8 cellular contexts compared by ENCODE assay signal in genomic region chr7:138008588-138009349, GRCh38. TPM values are rescaled to one million over a fixed set of nuclear protein-coding genes. Genes with fewer than 3 reads are reported as not detected.
A peak's percentile ranks its signal among the peaks of the same experiment; 100 is the strongest.
DNase-seq lines count a peak whose midpoint lies in the region; ATAC-seq, FAIRE-seq and TF ChIP-seq lines count a peak whose summit lies in the region.

No MANE protein-coding gene starts in this region.

- TF ChIP-seq POLR2A in right lobe of liver (IDR thresholded peaks at IDR 0.05) (no peak), upper lobe of left lung (IDR thresholded peaks at IDR 0.05) (no peak)

- peak overlapping the region; percentile 16; the same call in 1 of the 2 replicates for H3K4me2 ChIP-seq in SK-N-SH

- H3K4me3 ChIP-seq in SK-N-SH (ENCODE audit: low read depth in 2 of 2, low read length in 1 of 2) (no peak overlapping the region; a peak in 1 of 4 replicates), choroid plexus epithelial cell (ENCODE audit: low read depth, low read length) (no peak overlapping the region), right lobe of liver (no peak overlapping the region), upper lobe of left lung (no peak overlapping the region)

- peak; percentile 99 for TF ChIP-seq CTCF in SK-N-SH (IDR thresholded peaks at IDR 0.05)
- TF ChIP-seq CTCF in choroid plexus epithelial cell (conservative IDR thresholded peaks at IDR 0.05; ENCODE audit: low read depth, low read length): peak; percentile 86
- peak; percentile 86 to 93 (median 90) for TF ChIP-seq CTCF in right lobe of liver (IDR thresholded peaks at IDR 0.05)
- peak; percentile 73 to 93 (median 86) for TF ChIP-seq CTCF in upper lobe of left lung (IDR thresholded peaks at IDR 0.05)

- H3F3A ChIP-seq in SK-N-SH (replicated peaks; ENCODE audit: insufficient read depth): no peaks in the 10 kb centered on the region

- peak; percentile 98 for TF ChIP-seq RAD21 in SK-N-SH (IDR thresholded peaks at IDR 0.05; ENCODE audit: low read length)

- H3K9me3 ChIP-seq in SK-N-SH (no peaks in the 10 kb centered on the region), right lobe of liver (no peaks in the 10 kb centered on the region), upper lobe of left lung (no peaks in the 10 kb centered on the region)

- peak overlapping the region; percentile 78; the same call in 1 of the 2 replicates for H2AFZ ChIP-seq in SK-N-SH (ENCODE audit: low read depth)

- no peaks in the 10 kb centered on the region for H3K9me2 ChIP-seq in SK-N-SH

- H3K27ac ChIP-seq in SK-N-SH (ENCODE audit: low read depth in 2 of 2, low read length in 1 of 2) (no peak overlapping the region), right lobe of liver (no peak overlapping the region), upper lobe of left lung (no peak overlapping the region)

- H3K27me3 ChIP-seq in SK-N-SH (ENCODE audit: insufficient read depth) (no peaks in the 10 kb centered on the region), right lobe of liver (no peaks in the 10 kb centered on the region), upper lobe of left lung (no peaks in the 10 kb centered on the region)

- no peaks in the 10 kb centered on the region; a peak in 1 of 4 replicates for H3K4me1 ChIP-seq in SK-N-SH (ENCODE audit: control insufficient read depth in 1 of 2, insufficient read depth in 2 of 2, low read depth in 1 of 2, low read length in 1 of 2)
- peaks cover 0 to 4% (median 0%) of the 10 kb centered on the region in 4 donors for H3K4me1 ChIP-seq in right lobe of liver
- H3K4me1 ChIP-seq in upper lobe of left lung: peaks cover 0 to 4% (median 1%) of the 10 kb centered on the region in 4 donors

- POLR2A ChIA-PET in SK-N-SH (lab: Yijun Ruan, JAX): interaction anchor here (0.7 kb wide), 1 partner anchor 105 kb away, joined by 5 read pairs; no protein-coding TSS in a partner anchor

- TF ChIP-seq EP300 in SK-N-SH (IDR thresholded peaks at IDR 0.05; ENCODE audit: borderline replicate concordance in 1 of 2, low read depth in 1 of 2, low read length in 1 of 2) (no peak), upper lobe of left lung (IDR thresholded peaks at IDR 0.05) (no peak)

- FAIRE-seq in GM19239 (lab: Jason Lieb, UNC): peak; percentile 58

- CTCF ChIA-PET in SK-N-SH (lab: Yijun Ruan, JAX): interaction anchor here (0.6 to 22.5 kb wide), 68 partner anchors 9 to 878 kb away, joined by 3 to 642 read pairs (median 4); no protein-coding TSS in a partner anchor

- peak; percentile 84 to 95 (median 92) for ATAC-seq in right lobe of liver
- peak; percentile 72 to 90 for ATAC-seq in upper lobe of left lung (ENCODE audit: low FRiP score in 2 of 2)
- ATAC-seq in GM21717 (IDR thresholded peaks at IDR 0.05; ENCODE audit: unreplicated experiment): no peak

- DNase-seq in COR-L47 (lab: John Stamatoyannopoulos, UW) (peak; percentile 54), GM19239 (ENCODE audit: insufficient read length, low spot score) (no peak), NAMALWA (ENCODE audit: low spot score) (peak; percentile 87), SK-N-SH (peak; percentile 63), choroid plexus epithelial cell (ENCODE audit: low read depth) (peak; percentile 85), right lobe of liver (no peak), upper lobe of left lung (no peak)

- no peaks in the 10 kb centered on the region for H4K20me1 ChIP-seq in SK-N-SH (ENCODE audit: insufficient read depth)

- H3K9ac ChIP-seq in SK-N-SH: no peak overlapping the region

- no peaks in the 10 kb centered on the region for H3K79me2 ChIP-seq in SK-N-SH (ENCODE audit: insufficient read depth)

- WGBS in SK-N-SH (ENCODE audit: low lambda C conversion rate): 51% methylated on average over 16 of the region's 17 CpGs
- WGBS in right lobe of liver (ENCODE audit: insufficient coverage, low coverage, low lambda C conversion rate, missing lambda C conversion rate): 38% methylated on average over 14 of the region's 17 CpGs
- 48 to 53% methylated on average over 17 of the region's 17 CpGs for WGBS in upper lobe of left lung, 2 donors

- H3K36me3 ChIP-seq in SK-N-SH (replicated peaks in 1 of 2; ENCODE audit: control insufficient read depth in 1 of 2, insufficient read depth in 2 of 2, low read length in 1 of 2) (no peaks in the 10 kb centered on the region), right lobe of liver (no peaks in the 10 kb centered on the region), upper lobe of left lung (no peaks in the 10 kb centered on the region)

- intact Hi-C loops in right lobe of liver (cut with DNase I): loop anchor here (5.0 kb wide), 2 partner anchors 101 to 106 kb away; no protein-coding TSS in a partner anchor

TF ChIP-seq in SK-N-SH, 30 proteins besides CTCF, POLR2A, EP300 and RAD21:
- TF ChIP-seq EZH2phosphoT487 (IDR thresholded peaks at IDR 0.05; ENCODE audit: borderline replicate concordance, low read depth) (no peak), MXI1 (IDR thresholded peaks at IDR 0.05; ENCODE audit: low read depth, low read length) (no peak), TCF12 (IDR thresholded peaks at IDR 0.05) (no peak), YY1 (IDR thresholded peaks at IDR 0.05; ENCODE audit: low read depth) (no peak), POLR2AphosphoS5 (IDR thresholded peaks at IDR 0.05; ENCODE audit: low read depth, low read length) (no peak), RFX5 (IDR thresholded peaks at IDR 0.05; ENCODE audit: low read length) (peak; percentile 23; the same call in 1 of the 2 replicates), RCOR1 (IDR thresholded peaks at IDR 0.05; ENCODE audit: low read length) (peak; percentile 49; the same call in 1 of the 2 replicates), JUND (IDR thresholded peaks at IDR 0.05) (no peak), GABPA (IDR thresholded peaks at IDR 0.05; ENCODE audit: low read depth) (no peak), MEF2A (IDR thresholded peaks at IDR 0.05; ENCODE audit: borderline replicate concordance, low read depth) (no peak), NRF1 (IDR thresholded peaks at IDR 0.05; ENCODE audit: low read depth, low read length) (peak; percentile 21; the same call in 1 of the 2 replicates), USF2 (IDR thresholded peaks at IDR 0.05; ENCODE audit: borderline replicate concordance, low read depth, low read length) (no peak), NFIC (IDR thresholded peaks at IDR 0.05; ENCODE audit: borderline replicate concordance) (no peak), MAX (IDR thresholded peaks at IDR 0.05; ENCODE audit: low read depth) (no peak), SMC3 (IDR thresholded peaks at IDR 0.05; ENCODE audit: low read depth, low read length) (peak; percentile 99), CHD2 (IDR thresholded peaks at IDR 0.05; ENCODE audit: low read length, partially characterized antibody) (peak; percentile 30), FOXM1 (IDR thresholded peaks at IDR 0.05; ENCODE audit: low read depth) (no peak), TAF1 (IDR thresholded peaks at IDR 0.05; ENCODE audit: borderline replicate concordance, low read depth, low read length) (no peak), REST (IDR thresholded peaks at IDR 0.05; ENCODE audit: low read depth, low read length) (no peak), FOXJ3 (CRISPR knock-in tag; IDR thresholded peaks at IDR 0.05) (no peak)

RNA-seq across cellular contexts. Expression of gene CREB3L2, which starts 6.9 kb away (rescaled TPM):
- polyA plus RNA-seq in SK-N-SH (2012; rRNA removed): 22.9 and 23.5 TPM in 2 replicates
- polyA plus RNA-seq in SK-N-SH (2012; cell fraction: cytosol; rRNA removed): 22.5 and 24.7 TPM in 2 replicates
- 14.7 and 18.0 TPM in 2 replicates for polyA plus RNA-seq in SK-N-SH (2012; cell fraction: nucleus; rRNA removed)
- total RNA-seq in right lobe of liver (10 to 100 TPM; 11.5 to 29.9 (median 18.2) TPM), upper lobe of left lung (10 to 100 TPM; 26.9 to 73.5 (median 34.2) TPM)

Comparison
In these comparisons a context has a peak if more than half of its experiments do, and no peak if none do; other contexts are left out.
1. DNase-seq: peak in COR-L47 (single experiment), NAMALWA (single experiment), SK-N-SH (single experiment) and choroid plexus epithelial cell (single experiment); none in GM19239 (single experiment), right lobe of liver (0 of 3) and upper lobe of left lung (0 of 2).
2. Peak in every context shown above with its lines, with median percentiles within 50 percentile points of each other: CTCF ChIP-seq.